ENCODE assay signal across 17 cellular contexts in genomic region chr7:48894574-48894973, GRCh38. TPM values are rescaled to one million over a fixed set of nuclear protein-coding genes. Genes with fewer than 3 reads are reported as not detected.
DNase-seq lines count a peak whose midpoint lies in the region; ATAC-seq, FAIRE-seq and TF ChIP-seq lines count a peak whose summit lies in the region.
"Had no signal": no experiment of that assay in that cellular context is flagged by ENCODE, and none has a peak within 500 bp of the region (broad histone marks: within the 10 kb centered on the region; RNA-seq: fewer than 3 reads in every experiment).

No MANE protein-coding gene starts in this region.

- BruUV-seq in PC-3 (replicated peaks; lab: Mats Ljungman, UMichigan): no TSS peak

- TF ChIP-seq CTCF in PC-3 (conservative IDR thresholded peaks at IDR 0.05; ENCODE audit: low read depth, low read length): 0 out of 2 replicates have a peak, but pooled peaks have one; percentile 17
- TF ChIP-seq CTCF in GM10248 (IDR thresholded peaks at IDR 0.05; ENCODE audit: control extremely low read depth, extremely low read depth, low read depth, missing control alignments): no peak

- no peaks in the 10 kb centered on the region for H3K79me2 ChIP-seq in Karpas-422 (ENCODE audit: low read length)
- H3K79me2 ChIP-seq in PC-3 (ENCODE audit: low read length): no peaks in the 10 kb centered on the region

- H2AFZ ChIP-seq in Karpas-422 (ENCODE audit: low read length) (no peak overlapping the region), PC-3 (ENCODE audit: low read length) (no peak overlapping the region)

- no peak overlapping the region for H3K9ac ChIP-seq in Karpas-422 (ENCODE audit: low read length)
- no peak overlapping the region for H3K9ac ChIP-seq in PC-3 (ENCODE audit: low read length)
- H3K9ac ChIP-seq: BLaER1 had no signal

- CTCF ChIA-PET in PC-3 (lab: Charles Lee) (no interaction called here), GM10248 (lab: Yijun Ruan, JAX) (no interaction called here)

- no peaks in the 10 kb centered on the region for H3K4me1 ChIP-seq in Karpas-422 (ENCODE audit: low read length)
- no peaks in the 10 kb centered on the region for H3K4me1 ChIP-seq in PC-3 (ENCODE audit: insufficient read depth, low read length)
- H3K4me1 ChIP-seq: BLaER1 had no signal

- H3K27me3 ChIP-seq in Karpas-422 (ENCODE audit: low read length) (no peaks in the 10 kb centered on the region), PC-3 (ENCODE audit: low read length) (no peaks in the 10 kb centered on the region)
- H3K27me3 ChIP-seq: BLaER1 had no signal

- TF ChIP-seq POLR2A in GM12892 (IDR thresholded peaks at IDR 0.05; ENCODE audit: low read depth, low read length): no peak

- H3K27ac Mint-ChIP-seq in activated naive CD8-positive, alpha-beta T cell treated with anti-CD3 and anti-CD28 coated beads, Interleukin-2, amount 10 ng/mL, durations not matched to agents 7 days and 5 days: peak overlapping the region; percentile 45
- no peak overlapping the region for H3K27ac Mint-ChIP-seq in activated naive CD8-positive, alpha-beta T cell treated with anti-CD3 and anti-CD28 coated beads, Interleukin-2, amount 50 U/mL, for 24 hours
- H3K27ac Mint-ChIP-seq: CD4-positive, CD25-positive, alpha-beta regulatory T cell had no signal

- H3K27me3 Mint-ChIP-seq in activated naive CD8-positive, alpha-beta T cell treated with anti-CD3 and anti-CD28 coated beads, Interleukin-2, amount 10 ng/mL, durations not matched to agents 7 days and 5 days: no peaks in the 10 kb centered on the region
- H3K27me3 Mint-ChIP-seq in activated naive CD8-positive, alpha-beta T cell treated with anti-CD3 and anti-CD28 coated beads, Interleukin-2, amount 50 U/mL, for 24 hours: no peaks in the 10 kb centered on the region

- POLR2A ChIA-PET in activated naive CD8-positive, alpha-beta T cell treated with anti-CD3 and anti-CD28 coated beads, Interleukin-2, amount 10 ng/mL, durations not matched to agents 7 days and 5 days (lab: Charles Lee): no interaction called here
- POLR2A ChIA-PET in PC-3 (lab: Charles Lee; ENCODE audit: unreplicated experiment): no interaction called here
- POLR2A ChIA-PET in GM10248 (lab: Yijun Ruan, JAX): no interaction called here

- DNase-seq in activated naive CD8-positive, alpha-beta T cell treated with anti-CD3 and anti-CD28 coated beads, Interleukin-2, amount 10 ng/mL, durations not matched to agents 7 days and 5 days: no peak
- DNase-seq in activated naive CD8-positive, alpha-beta T cell treated with anti-CD3 and anti-CD28 coated beads, Interleukin-2, amount 50 U/mL, for 24 hours: no peak
- DNase-seq in Karpas-422: peak; percentile 59
- DNase-seq in PC-3: no peak
- DNase-seq in activated CD8-positive, alpha-beta memory T cell treated with anti-CD3 and anti-CD28 coated beads, Interleukin-2, amount 50 U/mL, for 48 hours: no peak
- no peak for DNase-seq in GM10248 (ENCODE audit: extremely low spot score)
- no peak for DNase-seq in GM12892 (ENCODE audit: insufficient read length)
- DNase-seq: 8988T; AML-193; CD4-positive, CD25-positive, alpha-beta regulatory T cell; DMS53 had no signal

- no peak overlapping the region for H3K4me3 Mint-ChIP-seq in activated naive CD8-positive, alpha-beta T cell treated with anti-CD3 and anti-CD28 coated beads, Interleukin-2, amount 10 ng/mL, durations not matched to agents 7 days and 5 days
- H3K4me3 Mint-ChIP-seq in activated naive CD8-positive, alpha-beta T cell treated with anti-CD3 and anti-CD28 coated beads, Interleukin-2, amount 50 U/mL, for 24 hours: no peak overlapping the region
- H3K4me3 Mint-ChIP-seq: CD4-positive, CD25-positive, alpha-beta regulatory T cell had no signal

- no peak overlapping the region for H3K4me2 ChIP-seq in Karpas-422 (ENCODE audit: low read depth, low read length, poor library complexity, severe bottlenecking)
- H3K4me2 ChIP-seq in PC-3 (ENCODE audit: low read length): no peak overlapping the region
- H3K4me2 ChIP-seq: BLaER1 had no signal

- no peaks in the 10 kb centered on the region for H3K9me2 ChIP-seq in Karpas-422 (replicated peaks; ENCODE audit: insufficient read depth, low read length)
- no peaks in the 10 kb centered on the region for H3K9me2 ChIP-seq in PC-3 (replicated peaks; ENCODE audit: low read length)

- no peak for FAIRE-seq in GM12892 (lab: Jason Lieb, UNC)
- FAIRE-seq: K562 had no signal

- ATAC-seq in activated naive CD8-positive, alpha-beta T cell treated with anti-CD3 and anti-CD28 coated beads, Interleukin-2, amount 10 ng/mL, durations not matched to agents 7 days and 5 days (ENCODE audit: low read depth): no peak
- ATAC-seq in activated naive CD8-positive, alpha-beta T cell treated with anti-CD3 and anti-CD28 coated beads, Interleukin-2, amount 50 U/mL, for 24 hours: no peak
- ATAC-seq in PC-3 (no peak), HG02763 (IDR thresholded peaks at IDR 0.05; ENCODE audit: unreplicated experiment) (no peak)
- ATAC-seq: HCT116, K562 had no signal

- intact Hi-C loops in PC-3 (cut with micrococcal nuclease): no loop called here

- H3K36me3 Mint-ChIP-seq in activated naive CD8-positive, alpha-beta T cell treated with anti-CD3 and anti-CD28 coated beads, Interleukin-2, amount 10 ng/mL, durations not matched to agents 7 days and 5 days: no peaks in the 10 kb centered on the region
- no peaks in the 10 kb centered on the region for H3K36me3 Mint-ChIP-seq in activated naive CD8-positive, alpha-beta T cell treated with anti-CD3 and anti-CD28 coated beads, Interleukin-2, amount 50 U/mL, for 24 hours (ENCODE audit: low read depth)
- H3K36me3 Mint-ChIP-seq: CD4-positive, CD25-positive, alpha-beta regulatory T cell had no signal

- H4K20me1 ChIP-seq in Karpas-422 (ENCODE audit: insufficient read depth, low read depth, low read length) (no peaks in the 10 kb centered on the region), PC-3 (ENCODE audit: low read length) (no peaks in the 10 kb centered on the region)
- H4K20me1 ChIP-seq: BLaER1 had no signal

- no peaks in the 10 kb centered on the region for H3K36me3 ChIP-seq in Karpas-422 (ENCODE audit: insufficient read depth, low read length)
- no peaks in the 10 kb centered on the region for H3K36me3 ChIP-seq in PC-3 (ENCODE audit: low read depth, low read length)
- H3K36me3 ChIP-seq: BLaER1 had no signal

- peaks cover 2% of the 10 kb centered on the region for H3K9me3 Mint-ChIP-seq in activated naive CD8-positive, alpha-beta T cell treated with anti-CD3 and anti-CD28 coated beads, Interleukin-2, amount 10 ng/mL, durations not matched to agents 7 days and 5 days
- H3K9me3 Mint-ChIP-seq in activated naive CD8-positive, alpha-beta T cell treated with anti-CD3 and anti-CD28 coated beads, Interleukin-2, amount 50 U/mL, for 24 hours: peaks cover 8% of the 10 kb centered on the region

- H3K4me1 Mint-ChIP-seq in activated naive CD8-positive, alpha-beta T cell treated with anti-CD3 and anti-CD28 coated beads, Interleukin-2, amount 10 ng/mL, durations not matched to agents 7 days and 5 days: no peaks in the 10 kb centered on the region
- H3K4me1 Mint-ChIP-seq in activated naive CD8-positive, alpha-beta T cell treated with anti-CD3 and anti-CD28 coated beads, Interleukin-2, amount 50 U/mL, for 24 hours: no peaks in the 10 kb centered on the region
- H3K4me1 Mint-ChIP-seq: CD4-positive, CD25-positive, alpha-beta regulatory T cell had no signal

- no peaks in the 10 kb centered on the region; the same call in 1 of the 2 replicates for H3K9me3 ChIP-seq in Karpas-422 (ENCODE audit: low read length)
- H3K9me3 ChIP-seq in PC-3 (ENCODE audit: low read length): peaks cover 7% of the 10 kb centered on the region; the same call in 1 of the 2 replicates
- H3K9me3 ChIP-seq: BLaER1 had no signal

- H3K27ac ChIP-seq in Karpas-422 (ENCODE audit: low read length) (no peak overlapping the region), PC-3 (ENCODE audit: low read length) (no peak overlapping the region)
- H3K27ac ChIP-seq: BLaER1 had no signal

- H3F3A ChIP-seq in PC-3 (ENCODE audit: low read length, unreplicated experiment): no peaks in the 10 kb centered on the region

- H3K4me3 ChIP-seq in Karpas-422 (ENCODE audit: low read length) (no peak overlapping the region), PC-3 (ENCODE audit: low read length) (no peak overlapping the region)
- H3K4me3 ChIP-seq: BLaER1, K562 had no signal

RNA-seq across cellular contexts. Expression of gene CDC14C, which starts 29.8 kb away (rescaled TPM):
- total RNA-seq in activated naive CD8-positive, alpha-beta T cell treated with anti-CD3 and anti-CD28 coated beads, Interleukin-2, amount 10 ng/mL, durations not matched to agents 7 days and 5 days: not detected
- not detected in 2 replicates for total RNA-seq in Karpas-422 (2014; rRNA removed; shearing (Covaris generic); ENCODE audit: low replicate concordance)
- not detected in 2 replicates for total RNA-seq in PC-3 (2014; rRNA removed)
- polyA plus RNA-seq in GM12892 (2012; ENCODE audit: missing spikeins): not detected
- total RNA-seq: CD4-positive, CD25-positive, alpha-beta regulatory T cell; G401; H4; K562 had no signal
- polyA plus RNA-seq: CD4-positive, CD25-positive, alpha-beta regulatory T cell; K562 had no signal
